Comparison of ENCODE assay signal across 25 cellular contexts in the genomic region with DNA sequence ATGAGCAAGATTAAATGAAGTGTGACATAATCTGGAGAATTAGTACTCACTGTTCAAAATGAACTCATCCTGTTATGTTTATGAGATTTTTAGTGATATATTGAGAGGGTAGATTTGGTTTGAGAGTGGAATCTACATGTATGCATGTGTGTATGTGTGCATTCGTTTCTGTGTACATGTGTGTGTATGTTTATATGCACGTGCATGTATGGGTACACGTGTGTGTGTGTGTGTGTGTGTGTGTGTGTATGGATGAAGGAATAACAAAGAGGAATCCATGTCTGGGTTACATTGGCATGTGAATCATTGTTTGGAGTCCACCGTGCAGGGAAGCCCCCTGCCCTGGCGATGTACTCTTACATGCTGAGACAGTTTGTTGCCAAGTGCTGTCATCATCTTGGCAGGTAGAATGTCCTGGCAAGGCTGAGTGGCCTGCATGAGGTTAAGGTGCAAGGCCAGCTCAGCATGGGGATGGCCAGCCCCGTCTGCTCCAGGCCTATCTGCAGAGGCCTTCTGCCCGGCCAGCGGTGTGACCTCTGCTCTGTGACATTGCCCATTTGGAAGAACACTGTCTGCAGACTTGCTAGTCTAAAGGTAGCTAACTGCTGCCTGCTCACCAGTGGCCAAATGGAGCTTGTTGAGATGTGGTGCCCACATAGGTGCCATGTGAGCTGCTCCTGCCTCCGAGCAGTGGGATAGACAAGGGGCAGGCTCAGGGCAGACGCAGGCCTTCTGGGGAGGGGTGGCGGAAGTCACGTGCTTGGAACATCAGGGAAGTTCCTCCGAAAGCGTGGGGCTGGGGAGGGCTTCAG.
"Had no signal": no experiment of that assay in that cellular context is flagged by ENCODE, and none has a peak within 500 bp of the region (broad histone marks: within the 10 kb centered on the region; RNA-seq: fewer than 3 reads in every experiment).

No MANE protein-coding gene starts in this region.

- DNase-seq: activated CD4-positive, alpha-beta T cell treated with anti-CD3 and anti-CD28 coated beads, Interleukin-2, amount 10 ng/mL, durations not matched to agents 24 days and 14 days; activated CD4-positive, alpha-beta T cell treated with anti-CD3 and anti-CD28 coated beads, Interleukin-2, amount 50 U/mL, for 48 hours; activated CD4-positive, CD25-positive, alpha-beta regulatory T cell treated with anti-CD3 and anti-CD28 coated beads, Interleukin-2, amount 50 U/mL, for 72 hours; activated CD8-positive, alpha-beta memory T cell treated with anti-CD3 and anti-CD28 coated beads, Interleukin-2, amount 10 ng/mL, durations not matched to agents 7 days and 5 days; activated effector memory CD4-positive, alpha-beta T cell treated with anti-CD3 and anti-CD28 coated beads, Interleukin-2, amount 50 U/mL, for 16 hours; activated naive CD4-positive, alpha-beta T cell treated with Interleukin-2 at 50 U/mL for 16 hours; activated naive CD8-positive, alpha-beta T cell treated with anti-CD3 and anti-CD28 coated beads, Interleukin-2, amount 50 U/mL, for 24 hours; activated T-cell treated with anti-CD3 and anti-CD28 coated beads, Interleukin-2, amount 50 U/mL, for 24 hours; amniotic stem cell; body of pancreas; MG63; MV-4-11; NCI-H1092 treated with DMSO at 0.1 percent for 48 hours; NCI-H1436; NCI-H1694 treated with DMSO at 0.1 percent for 48 hours; NCI-H2029 treated with DMSO at 0.1 percent for 48 hours; NCI-H510A treated with DMSO at 0.1 percent for 48 hours; Peyer's patch; SHP77 treated with DMSO at 0.1 percent for 48 hours; T-helper 17 cell; T-helper 9 cell had no signal

- H3K9me3 Mint-ChIP-seq: activated naive CD8-positive, alpha-beta T cell treated with anti-CD3 and anti-CD28 coated beads, Interleukin-2, amount 50 U/mL, for 24 hours had no signal

- H3K4me3 ChIP-seq: ascending aorta, body of pancreas, MG63, Peyer's patch had no signal

- ATAC-seq: activated CD8-positive, alpha-beta memory T cell treated with anti-CD3 and anti-CD28 coated beads, Interleukin-2, amount 10 ng/mL, durations not matched to agents 7 days and 5 days; activated naive CD4-positive, alpha-beta T cell treated with anti-CD3 and anti-CD28 coated beads, Interleukin-2, amount 50 U/mL, for 72 hours; activated naive CD8-positive, alpha-beta T cell treated with anti-CD3 and anti-CD28 coated beads, Interleukin-2, amount 50 U/mL, for 24 hours; body of pancreas; T-helper 17 cell; WTC11 had no signal

- H3K27me3 Mint-ChIP-seq: activated CD4-positive, alpha-beta T cell treated with anti-CD3 and anti-CD28 coated beads, Interleukin-2, amount 10 ng/mL, durations not matched to agents 24 days and 14 days; activated CD8-positive, alpha-beta memory T cell treated with anti-CD3 and anti-CD28 coated beads, Interleukin-2, amount 10 ng/mL, durations not matched to agents 7 days and 5 days had no signal

- H3K9me3 ChIP-seq: ascending aorta, body of pancreas, MG63, Peyer's patch had no signal

- H3K27ac Mint-ChIP-seq: activated CD4-positive, alpha-beta T cell treated with anti-CD3 and anti-CD28 coated beads, Interleukin-2, amount 10 ng/mL, durations not matched to agents 24 days and 14 days; activated CD8-positive, alpha-beta memory T cell treated with anti-CD3 and anti-CD28 coated beads, Interleukin-2, amount 10 ng/mL, durations not matched to agents 7 days and 5 days; activated naive CD4-positive, alpha-beta T cell treated with anti-CD3 and anti-CD28 coated beads, Interleukin-2, amount 50 U/mL, for 72 hours; activated naive CD8-positive, alpha-beta T cell treated with anti-CD3 and anti-CD28 coated beads, Interleukin-2, amount 50 U/mL, for 24 hours; activated T-cell treated with anti-CD3 and anti-CD28 coated beads, Interleukin-2, amount 50 U/mL, for 24 hours; activated T-helper 1 cell treated with anti-CD3 and anti-CD28 coated beads, Interleukin-12 subunit alpha, Interleukin-12 subunit beta, Interleukin-2, Interleukin-4 antibody, amounts not matched to agents 30 ng/mL and 10 ng/mL and 1 ng/mL, durations not matched to agents 14 hours and 24 hours and 36 hours; T-helper 17 cell; WTC11 had no signal

- H3K36me3 ChIP-seq: ascending aorta, MG63, Peyer's patch had no signal

- H3K36me3 Mint-ChIP-seq: activated CD8-positive, alpha-beta memory T cell treated with anti-CD3 and anti-CD28 coated beads, Interleukin-2, amount 10 ng/mL, durations not matched to agents 7 days and 5 days; activated naive CD4-positive, alpha-beta T cell treated with anti-CD3 and anti-CD28 coated beads, Interleukin-2, amount 50 U/mL, for 72 hours had no signal

- H3K4me1 Mint-ChIP-seq: activated CD4-positive, alpha-beta T cell treated with anti-CD3 and anti-CD28 coated beads, Interleukin-2, amount 10 ng/mL, durations not matched to agents 24 days and 14 days; activated CD8-positive, alpha-beta memory T cell treated with anti-CD3 and anti-CD28 coated beads, Interleukin-2, amount 10 ng/mL, durations not matched to agents 7 days and 5 days; activated naive CD8-positive, alpha-beta T cell treated with anti-CD3 and anti-CD28 coated beads, Interleukin-2, amount 50 U/mL, for 24 hours; T-helper 17 cell had no signal

- H3K4me1 ChIP-seq: ascending aorta, body of pancreas, Peyer's patch had no signal

- H3K27me3 ChIP-seq: ascending aorta, body of pancreas, MG63, Peyer's patch had no signal

- H3K4me3 Mint-ChIP-seq: activated CD4-positive, alpha-beta T cell treated with anti-CD3 and anti-CD28 coated beads, Interleukin-2, amount 10 ng/mL, durations not matched to agents 24 days and 14 days; activated CD8-positive, alpha-beta memory T cell treated with anti-CD3 and anti-CD28 coated beads, Interleukin-2, amount 10 ng/mL, durations not matched to agents 7 days and 5 days; activated naive CD8-positive, alpha-beta T cell treated with anti-CD3 and anti-CD28 coated beads, Interleukin-2, amount 50 U/mL, for 24 hours; activated T-cell treated with anti-CD3 and anti-CD28 coated beads, Interleukin-2, amount 50 U/mL, for 24 hours; activated T-helper 1 cell treated with anti-CD3 and anti-CD28 coated beads, Interleukin-12 subunit alpha, Interleukin-12 subunit beta, Interleukin-2, Interleukin-4 antibody, amounts not matched to agents 30 ng/mL and 10 ng/mL and 1 ng/mL, durations not matched to agents 14 hours and 24 hours and 36 hours; T-helper 17 cell; WTC11 had no signal

- H3K27ac ChIP-seq: ascending aorta, body of pancreas, Peyer's patch had no signal
